Comparison of ENCODE assay signal across 29 cellular contexts in the genomic region with DNA sequence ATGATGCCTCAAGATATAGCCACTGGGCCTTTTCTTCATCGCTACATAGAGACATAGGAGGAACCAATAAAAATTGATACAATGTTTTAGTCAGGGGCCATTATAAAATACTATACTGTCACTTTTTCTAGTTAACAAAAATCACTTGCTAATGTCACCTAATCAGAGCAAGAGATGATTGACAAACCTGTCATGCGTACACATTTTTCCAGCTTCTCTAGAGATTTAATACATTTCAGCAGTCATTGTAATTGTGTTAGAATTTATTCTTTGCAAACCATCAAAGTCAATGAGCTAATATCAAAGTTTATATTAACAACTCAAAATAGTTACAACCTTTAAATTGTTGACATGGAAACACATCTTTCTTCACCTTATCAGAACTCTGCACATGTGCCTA.
DNase-seq lines count a peak whose midpoint lies in the region; ATAC-seq, FAIRE-seq and TF ChIP-seq lines count a peak whose summit lies in the region.
"Had no signal": no experiment of that assay in that cellular context is flagged by ENCODE, and none has a peak within 500 bp of the region (broad histone marks: within the 10 kb centered on the region; RNA-seq: fewer than 3 reads in every experiment).

No MANE protein-coding gene starts in this region.

- no peak overlapping the region for H3K9ac ChIP-seq in neural cell (ENCODE audit: low read length)
- H3K9ac ChIP-seq: BLaER1; BLaER1 treated with 17β-estradiol and CSF1 and Interleukin-3, amounts not matched to agents 10 nM and 100 nM had no signal

- DNase-seq in pancreas, result no peak
- DNase-seq: 8988T; ACHN; AML-193; BE2C; C1 segment of cervical spinal cord; Caco-2; Calu3; CD4-positive, alpha-beta memory T cell; CD4-positive, alpha-beta T cell; CD4-positive, CD25-positive, alpha-beta regulatory T cell; CD8-positive, alpha-beta memory T cell; CD8-positive, alpha-beta T cell; COR-L47; DMS 273 treated with DMSO at 0.1 percent for 48 hours; DMS153; DMS53; DMS79; DMS79 treated with DMSO at 0.1 percent for 48 hours; DND-41; EL had no signal

- no peak overlapping the region for H3K27ac ChIP-seq in neural cell (ENCODE audit: low read length)
- no peak overlapping the region for H3K27ac ChIP-seq in pancreas
- H3K27ac ChIP-seq: 22Rv1; A549; BLaER1; BLaER1 treated with 17β-estradiol and CSF1 and Interleukin-3, amounts not matched to agents 10 nM and 100 nM; C4-2B had no signal

- TF ChIP-seq RAD21 in neural cell (conservative IDR thresholded peaks at IDR 0.05), result no peak

- H3K9me3 ChIP-seq in neural cell (ENCODE audit: low read length) (no peaks in the 10 kb centered on the region), pancreas (no peaks in the 10 kb centered on the region)
- H3K9me3 ChIP-seq: A549; BE2C; BLaER1; BLaER1 treated with 17β-estradiol and CSF1 and Interleukin-3, amounts not matched to agents 10 nM and 100 nM; Caco-2 had no signal

- no peaks in the 10 kb centered on the region for H3F3A ChIP-seq in neural cell (ENCODE audit: insufficient read depth, low read length, poor library complexity, severe bottlenecking)

- H3K36me3 ChIP-seq in neural cell (ENCODE audit: insufficient read depth, low read length) (no peaks in the 10 kb centered on the region), pancreas (no peaks in the 10 kb centered on the region)
- H3K36me3 ChIP-seq: BE2C; BLaER1; BLaER1 treated with 17β-estradiol and CSF1 and Interleukin-3, amounts not matched to agents 10 nM and 100 nM had no signal

- H3K4me1 ChIP-seq in pancreas, result no peaks in the 10 kb centered on the region
- H3K4me1 ChIP-seq: A549; BE2C; BLaER1; BLaER1 treated with 17β-estradiol and CSF1 and Interleukin-3, amounts not matched to agents 10 nM and 100 nM; Caco-2 had no signal

- no peak overlapping the region for H3K4me2 ChIP-seq in neural cell (ENCODE audit: low read length)
- H3K4me2 ChIP-seq: A549; BLaER1; BLaER1 treated with 17β-estradiol and CSF1 and Interleukin-3, amounts not matched to agents 10 nM and 100 nM had no signal

- H3K27me3 ChIP-seq in neural cell (ENCODE audit: insufficient read depth, low read depth, low read length), result no peaks in the 10 kb centered on the region
- no peaks in the 10 kb centered on the region for H3K27me3 ChIP-seq in pancreas
- H3K27me3 ChIP-seq: BE2C; BLaER1; BLaER1 treated with 17β-estradiol and CSF1 and Interleukin-3, amounts not matched to agents 10 nM and 100 nM had no signal

- 85 to 94% methylated on average over 2 of the region's 2 CpGs for WGBS in pancreas, 2 donors

- no peak for ATAC-seq in pancreas
- ATAC-seq: A549; CD8-positive, alpha-beta T cell had no signal

- no peak overlapping the region for H3K4me3 ChIP-seq in neural cell (ENCODE audit: low read length)
- no peak overlapping the region for H3K4me3 ChIP-seq in pancreas
- H3K4me3 ChIP-seq: A549; BLaER1; BLaER1 treated with 17β-estradiol and CSF1 and Interleukin-3, amounts not matched to agents 10 nM and 100 nM had no signal

- TF ChIP-seq CTCF in neural cell (IDR thresholded peaks at IDR 0.05; ENCODE audit: poor library complexity, severe bottlenecking), result no peak
- TF ChIP-seq CTCF in pancreas (IDR thresholded peaks at IDR 0.05), result no peak

- peak; percentile 94 for TF ChIP-seq EP300 in neural cell (conservative IDR thresholded peaks at IDR 0.05; ENCODE audit: poor library complexity, severe bottlenecking)

- no peaks in the 10 kb centered on the region for H4K20me1 ChIP-seq in neural cell (ENCODE audit: insufficient read depth)
- H4K20me1 ChIP-seq: BLaER1; BLaER1 treated with 17β-estradiol and CSF1 and Interleukin-3, amounts not matched to agents 10 nM and 100 nM had no signal

- no peak overlapping the region for H2AFZ ChIP-seq in neural cell (ENCODE audit: low read depth, low read length)

- no peak for FAIRE-seq in pancreas (lab: Jason Lieb, UNC)
- FAIRE-seq: A204.1, A549, D721Med had no signal

- H3K79me2 ChIP-seq in neural cell (replicated peaks; ENCODE audit: insufficient read depth, low read length), result no peaks in the 10 kb centered on the region

- intact Hi-C loops in pancreas (cut with DNase I), result no loop called here

- H3K9me2 ChIP-seq in neural cell (ENCODE audit: insufficient read depth, low read length), result no peaks in the 10 kb centered on the region

TF ChIP-seq in neural cell, 6 proteins besides CTCF, POLR2A, EP300 and RAD21:
- TF ChIP-seq SMC3 (conservative IDR thresholded peaks at IDR 0.05; ENCODE audit: poor library complexity), result no peak
- TF ChIP-seq, protein P1, sequence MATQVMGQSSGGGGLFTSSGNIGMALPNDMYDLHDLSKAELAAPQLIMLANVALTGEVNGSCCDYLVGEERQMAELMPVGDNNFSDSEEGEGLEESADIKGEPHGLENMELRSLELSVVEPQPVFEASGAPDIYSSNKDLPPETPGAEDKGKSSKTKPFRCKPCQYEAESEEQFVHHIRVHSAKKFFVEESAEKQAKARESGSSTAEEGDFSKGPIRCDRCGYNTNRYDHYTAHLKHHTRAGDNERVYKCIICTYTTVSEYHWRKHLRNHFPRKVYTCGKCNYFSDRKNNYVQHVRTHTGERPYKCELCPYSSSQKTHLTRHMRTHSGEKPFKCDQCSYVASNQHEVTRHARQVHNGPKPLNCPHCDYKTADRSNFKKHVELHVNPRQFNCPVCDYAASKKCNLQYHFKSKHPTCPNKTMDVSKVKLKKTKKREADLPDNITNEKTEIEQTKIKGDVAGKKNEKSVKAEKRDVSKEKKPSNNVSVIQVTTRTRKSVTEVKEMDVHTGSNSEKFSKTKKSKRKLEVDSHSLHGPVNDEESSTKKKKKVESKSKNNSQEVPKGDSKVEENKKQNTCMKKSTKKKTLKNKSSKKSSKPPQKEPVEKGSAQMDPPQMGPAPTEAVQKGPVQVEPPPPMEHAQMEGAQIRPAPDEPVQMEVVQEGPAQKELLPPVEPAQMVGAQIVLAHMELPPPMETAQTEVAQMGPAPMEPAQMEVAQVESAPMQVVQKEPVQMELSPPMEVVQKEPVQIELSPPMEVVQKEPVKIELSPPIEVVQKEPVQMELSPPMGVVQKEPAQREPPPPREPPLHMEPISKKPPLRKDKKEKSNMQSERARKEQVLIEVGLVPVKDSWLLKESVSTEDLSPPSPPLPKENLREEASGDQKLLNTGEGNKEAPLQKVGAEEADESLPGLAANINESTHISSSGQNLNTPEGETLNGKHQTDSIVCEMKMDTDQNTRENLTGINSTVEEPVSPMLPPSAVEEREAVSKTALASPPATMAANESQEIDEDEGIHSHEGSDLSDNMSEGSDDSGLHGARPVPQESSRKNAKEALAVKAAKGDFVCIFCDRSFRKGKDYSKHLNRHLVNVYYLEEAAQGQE (IDR thresholded peaks at IDR 0.05; ENCODE audit: borderline replicate concordance), result peak; percentile 26
- peak; percentile 88 for TF ChIP-seq POLR2AphosphoS5 (IDR thresholded peaks at IDR 0.05)
- TF ChIP-seq TAF1 (IDR thresholded peaks at IDR 0.05; ENCODE audit: low read depth), result no peak
- no peak for TF ChIP-seq EZH2 (IDR thresholded peaks at IDR 0.05; ENCODE audit: borderline replicate concordance, insufficient read depth, low read length, poor library complexity, severe bottlenecking)
- no peak for TF ChIP-seq MXI1 (conservative IDR thresholded peaks at IDR 0.05; ENCODE audit: poor library complexity, severe bottlenecking)
TF ChIP-seq in neural cell: peak in this region for 2.
